Comparison of ENCODE assay signal across 7 cellular contexts in genomic region chrX:40495659-40496058, GRCh38.
"Had no signal": no experiment of that assay in that cellular context is flagged by ENCODE, and none has a peak within 500 bp of the region (broad histone marks: within the 10 kb centered on the region; RNA-seq: fewer than 3 reads in every experiment).

No MANE protein-coding gene starts in this region.

- ATAC-seq: GM12878 had no signal

- FAIRE-seq: G401.6, GM12878, GM12891, GM12892, GM18507 had no signal

- DNase-seq: GDM1, GF-D8 had no signal

- H3K4me3 ChIP-seq: GM12878 had no signal
